8 cellular contexts compared by ENCODE assay signal in the genomic region with DNA sequence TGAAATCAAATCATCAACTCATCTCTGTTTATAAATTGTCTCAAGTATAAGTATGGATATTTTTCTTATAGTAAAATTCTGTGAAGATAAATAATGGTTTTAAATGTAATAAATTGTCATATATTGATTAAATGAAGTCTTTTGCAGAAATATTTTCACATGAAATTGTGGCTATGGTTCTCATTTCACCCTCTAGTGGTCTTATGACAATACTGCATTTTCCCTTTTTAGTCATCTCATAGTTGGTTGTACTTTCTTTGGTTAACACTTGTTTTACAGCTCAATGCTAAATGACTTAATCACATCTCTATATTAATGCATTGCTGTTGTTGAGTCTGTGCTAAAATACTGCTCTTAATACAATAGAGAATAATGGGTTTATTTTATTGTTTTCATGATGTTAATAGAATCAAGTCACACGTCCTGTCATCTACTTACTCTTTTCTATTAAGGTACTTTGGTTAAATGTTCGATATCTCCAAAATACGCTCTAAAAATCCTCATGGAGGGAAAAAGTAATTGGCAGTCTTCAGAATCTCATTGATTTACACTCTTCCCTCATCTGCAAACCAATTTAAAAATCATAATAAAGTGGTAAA. TPM values are rescaled to one million over a fixed set of nuclear protein-coding genes. Genes with fewer than 3 reads are reported as not detected.
DNase-seq lines count a peak whose midpoint lies in the region; ATAC-seq, FAIRE-seq and TF ChIP-seq lines count a peak whose summit lies in the region.

No MANE protein-coding gene starts in this region.

- H3K79me2 ChIP-seq in GM12878 (ENCODE audit: control insufficient read depth, insufficient read depth, low read length): no peaks in the 10 kb centered on the region

- ATAC-seq in GM18907 (IDR thresholded peaks at IDR 0.05; ENCODE audit: unreplicated experiment) (peak; percentile 84), GM12878 (peak; percentile 86), right lobe of liver (peak in 2 of 4 donors; percentile 30 to 47), GM21526 (IDR thresholded peaks at IDR 0.05; ENCODE audit: low FRiP score, unreplicated experiment) (no peak)
- no peak for ATAC-seq in activated naive CD8-positive, alpha-beta T cell treated with anti-CD3 and anti-CD28 coated beads, Interleukin-2, amount 50 U/mL, for 24 hours

- peaks cover 3% of the 10 kb centered on the region for H3K9me3 Mint-ChIP-seq in activated naive CD8-positive, alpha-beta T cell treated with anti-CD3 and anti-CD28 coated beads, Interleukin-2, amount 50 U/mL, for 24 hours

- WGBS in GM12878 (ENCODE audit: insufficient coverage, insufficient replicate concordance, low lambda C conversion rate, missing lambda C conversion rate): 34% methylated on average over 3 of the region's 3 CpGs
- 59% methylated on average over 3 of the region's 3 CpGs for WGBS in right lobe of liver (ENCODE audit: insufficient coverage, low coverage, low lambda C conversion rate, missing lambda C conversion rate)

- no peaks in the 10 kb centered on the region for H4K20me1 ChIP-seq in GM12878 (ENCODE audit: control insufficient read depth, insufficient read depth)

- POLR2A ChIA-PET in GM12878 (lab: Charles Lee): interaction anchor here (1.3 kb wide), 1 partner anchor 113 kb away, joined by 3 read pairs; no protein-coding TSS in a partner anchor

- intact Hi-C loops in GM12878 (cut with micrococcal nuclease; ENCODE audit: unreplicated experiment): loop anchor here (1.0 to 10.0 kb wide), 4 partner anchors 91 to 437 kb away; no protein-coding TSS in a partner anchor
- intact Hi-C loops in right lobe of liver (cut with DNase I): no loop called here

- H3K4me3 Mint-ChIP-seq in activated naive CD8-positive, alpha-beta T cell treated with anti-CD3 and anti-CD28 coated beads, Interleukin-2, amount 50 U/mL, for 24 hours: no peak overlapping the region

- no peak overlapping the region for H3K4me3 ChIP-seq in LNCaP clone FGC (ENCODE audit: low read depth, low read length)
- H3K4me3 ChIP-seq in GM12878: no peak overlapping the region
- no peak overlapping the region for H3K4me3 ChIP-seq in right lobe of liver

- CTCF ChIA-PET in GM12878 (lab: Yijun Ruan, JAX): interaction anchor here (0.6 to 4.0 kb wide), 47 partner anchors 9 to 437 kb away, joined by 3 to 34 read pairs (median 4); no protein-coding TSS in a partner anchor

- no peaks in the 10 kb centered on the region for H3K36me3 Mint-ChIP-seq in activated naive CD8-positive, alpha-beta T cell treated with anti-CD3 and anti-CD28 coated beads, Interleukin-2, amount 50 U/mL, for 24 hours (ENCODE audit: low read depth)

- RAD21 ChIA-PET in GM12878 (lab: Charles Lee; ENCODE audit: unreplicated experiment): interaction anchor here (0.6 to 2.6 kb wide), 41 partner anchors 10 to 980 kb away, joined by 3 to 23 read pairs (median 4); no protein-coding TSS in a partner anchor

- peak; percentile 39 for DNase-seq in COLO829 (ENCODE audit: low spot score)
- DNase-seq in LNCaP clone FGC (ENCODE audit: low read depth): no peak
- peak; percentile 0 for DNase-seq in GM12878 (ENCODE audit: low read depth, low spot score)
- no peak for DNase-seq in right lobe of liver
- DNase-seq in activated gamma-delta T cell treated with Interleukin-2 at 50 U/mL for 16 hours: no peak
- no peak for DNase-seq in activated naive CD8-positive, alpha-beta T cell treated with anti-CD3 and anti-CD28 coated beads, Interleukin-2, amount 50 U/mL, for 24 hours

- no peaks in the 10 kb centered on the region for H3K27me3 ChIP-seq in GM12878 (replicated peaks in 1 of 2; ENCODE audit: control insufficient read depth in 2 of 2, insufficient read depth in 2 of 2, low read length in 1 of 2)
- no peaks in the 10 kb centered on the region for H3K27me3 ChIP-seq in right lobe of liver

- no TSS peak for BruUV-seq in GM12878 (replicated peaks; lab: Mats Ljungman, UMichigan)

- TF ChIP-seq EP300 in GM12878 (IDR thresholded peaks at IDR 0.05; ENCODE audit: borderline replicate concordance in 1 of 2, control insufficient read depth in 1 of 2, low read depth in 2 of 2, low read length in 2 of 2): no peak

- H3K27me3 Mint-ChIP-seq in activated naive CD8-positive, alpha-beta T cell treated with anti-CD3 and anti-CD28 coated beads, Interleukin-2, amount 50 U/mL, for 24 hours: no peaks in the 10 kb centered on the region

- TF ChIP-seq POLR2A in GM12878 (IDR thresholded peaks at IDR 0.05; ENCODE audit: low read depth, low read length): no peak
- no peak for TF ChIP-seq POLR2A in right lobe of liver (IDR thresholded peaks at IDR 0.05)

- H3K4me1 ChIP-seq in GM12878 (ENCODE audit: control insufficient read depth, insufficient read depth, low read length) (no peaks in the 10 kb centered on the region), right lobe of liver (no peaks in the 10 kb centered on the region)

- in situ Hi-C loops in GM12878 (cut with MboI): no loop called here

- no peak overlapping the region for H3K27ac Mint-ChIP-seq in activated naive CD8-positive, alpha-beta T cell treated with anti-CD3 and anti-CD28 coated beads, Interleukin-2, amount 50 U/mL, for 24 hours

- H3K4me2 ChIP-seq in GM12878 (ENCODE audit: control insufficient read depth, insufficient read depth): no peak overlapping the region

- no peak overlapping the region for H3K9ac ChIP-seq in GM12878 (ENCODE audit: control insufficient read depth, insufficient read depth, low read length)

- peak; percentile 56 for TF ChIP-seq RAD21 in GM12878 (IDR thresholded peaks at IDR 0.05; ENCODE audit: insufficient read depth, low read depth, low read length)

- SMC1A ChIA-PET in GM12878 (lab: Charles Lee; ENCODE audit: uncharacterized antibody, unreplicated experiment): interaction anchor here (0.6 to 7.8 kb wide), 40 partner anchors 9 to 446 kb away, joined by 3 to 79 read pairs (median 4); no protein-coding TSS in a partner anchor

- peak; percentile 44 for FAIRE-seq in GM12878 (lab: Jason Lieb, UNC)

- H3K27ac ChIP-seq in GM12878 (ENCODE audit: control insufficient read depth, insufficient read depth) (no peak overlapping the region), right lobe of liver (no peak overlapping the region)

- H2AFZ ChIP-seq in GM12878 (ENCODE audit: control insufficient read depth, low read depth, low read length): no peak overlapping the region

- peak; percentile 59 for TF ChIP-seq CTCF in LNCaP clone FGC (IDR thresholded peaks at IDR 0.05; ENCODE audit: control insufficient read depth, extremely low read depth, insufficient read depth)
- peak; percentile 56 to 62 (median 56) for TF ChIP-seq CTCF in GM12878 (IDR thresholded peaks at IDR 0.05 in 2 of 3, conservative IDR thresholded peaks at IDR 0.05 in 1 of 3; ENCODE audit: control insufficient read depth in 2 of 3, extremely low read depth in 1 of 3, insufficient read depth in 1 of 3, low read depth in 3 of 3, low read length in 3 of 3)
- TF ChIP-seq CTCF in right lobe of liver (IDR thresholded peaks at IDR 0.05): peak; percentile 32 to 75 (median 70)

- no peaks in the 10 kb centered on the region for H3K9me3 ChIP-seq in GM12878 (replicated peaks; ENCODE audit: control insufficient read depth, insufficient read depth, low read length)
- no peaks in the 10 kb centered on the region for H3K9me3 ChIP-seq in right lobe of liver

- no peaks in the 10 kb centered on the region for H3K36me3 ChIP-seq in GM12878 (ENCODE audit: control insufficient read depth in 2 of 2, insufficient read depth in 2 of 2, low read length in 1 of 2)
- H3K36me3 ChIP-seq in right lobe of liver: no peaks in the 10 kb centered on the region

- no peaks in the 10 kb centered on the region for H3K4me1 Mint-ChIP-seq in activated naive CD8-positive, alpha-beta T cell treated with anti-CD3 and anti-CD28 coated beads, Interleukin-2, amount 50 U/mL, for 24 hours

TF ChIP-seq in GM12878, 131 proteins besides CTCF, POLR2A, EP300 and RAD21 (continues in another document):
- TF ChIP-seq SREBF1 (IDR thresholded peaks at IDR 0.05; ENCODE audit: low read length): no peak
- peak; percentile 73; the same call in 1 of the 2 replicates for TF ChIP-seq SMC3 (IDR thresholded peaks at IDR 0.05; ENCODE audit: borderline replicate concordance, low read length)

RNA-seq across cellular contexts. Expression of gene CACNA2D1, which starts 38.0 kb away (rescaled TPM):
- total RNA-seq in GM12878 (2013; cell fraction: nucleolus; rRNA removed): 115 and 128 TPM in 2 replicates
- total RNA-seq in GM12878 (2014; rRNA removed) (0.96 and 2.1 TPM in 2 replicates), GM12878 (2014; rRNA removed; fragmentation: Illumina TruSeq; extraction: Trizol) (1.1 and 1.6 TPM in 2 replicates), GM12878 (2021) (1.5 and 2.4 TPM in 2 replicates), right lobe of liver (1 to 10 TPM; 1.3 to 6.0 (median 2.2) TPM)
- not detected for polyA plus RNA-seq in GM12878 (2011; ENCODE audit: low read depth)
- polyA plus RNA-seq in GM12878 (2011; rRNA removed) (14.8 and 22.8 TPM in 2 replicates), GM12878 (2014; fragmentation: Illumina TruSeq; extraction: Trizol) (0.98 and 3.8 TPM in 2 replicates), GM12878 (2014; fragmentation: Nextera tagmentation; extraction: Ambion mirVana) (under 1 TPM; 0.14 to 0.15 TPM), GM12878 (2014; rRNA removed) (0.35 and 0.91 TPM in 2 replicates), GM12878 (2016; fragmentation: Nextera tagmentation; extraction: Ambion mirVana) (1 to 10 TPM in 1 of 2 experiments, under 1 TPM in 1; 0.74 to 1.2 TPM)
- 4.6 and 5.0 TPM in 2 replicates for polyA plus RNA-seq in GM12878 (2011; cell fraction: cytosol; rRNA removed)
- polyA plus RNA-seq in GM12878 (2011; cell fraction: nucleus; rRNA removed): 19.8 and 20.3 TPM in 2 replicates
- polyA plus RNA-seq in GM12878 (2012): 0.14 TPM in 1 of 2 replicates, not detected in the other
- 53.6 and 66.9 TPM in 2 replicates for polyA minus RNA-seq in GM12878 (2011; rRNA and poly(A)+ RNA removed)
- 22.9 and 29.3 TPM in 2 replicates for polyA minus RNA-seq in GM12878 (2011; cell fraction: cytosol; rRNA and poly(A)+ RNA removed)
- 97.6 and 186 TPM in 2 replicates for polyA minus RNA-seq in GM12878 (2011; cell fraction: nucleus; rRNA and poly(A)+ RNA removed)

Comparison
In these comparisons a context has a peak if more than half of its experiments do, and no peak if none do; other contexts are left out.
1. DNase-seq: peak in COLO829 (single experiment) and GM12878 (single experiment); none in LNCaP clone FGC (single experiment), right lobe of liver (0 of 3), activated gamma-delta T cell treated with Interleukin-2 at 50 U/mL for 16 hours (single experiment) and activated naive CD8-positive, alpha-beta T cell treated with anti-CD3 and anti-CD28 coated beads, Interleukin-2, amount 50 U/mL, for 24 hours (single experiment).
2. ATAC-seq: peak in GM18907 (single experiment) and GM12878 (single experiment); none in activated naive CD8-positive, alpha-beta T cell treated with anti-CD3 and anti-CD28 coated beads, Interleukin-2, amount 50 U/mL, for 24 hours (single experiment) and GM21526 (single experiment).
3. Peak in every context shown above with its lines, with median percentiles within 50 percentile points of each other: CTCF ChIP-seq.